Comparison of ENCODE assay signal across 17 cellular contexts in genomic region chr20:41293269-41294037, GRCh38. TPM values are rescaled to one million over a fixed set of nuclear protein-coding genes. Genes with fewer than 3 reads are reported as not detected.
DNase-seq lines count a peak whose midpoint lies in the region; ATAC-seq and TF ChIP-seq lines count a peak whose summit lies in the region.
"Had no signal": no experiment of that assay in that cellular context is flagged by ENCODE, and none has a peak within 500 bp of the region (broad histone marks: within the 10 kb centered on the region; RNA-seq: fewer than 3 reads in every experiment).

No MANE protein-coding gene starts in this region.

- H3K27ac ChIP-seq in caudate nucleus (ENCODE audit: low read depth, low read length) (peak overlapping the region; percentile 18), layer of hippocampus (ENCODE audit: low read depth, low read length) (peak overlapping the region; percentile 57), temporal lobe (ENCODE audit: low read depth, low read length) (peak overlapping the region; percentile 48), H9 (ENCODE audit: insufficient read length, low read depth, low read length) (no peak overlapping the region)
- H3K27ac ChIP-seq: ascending aorta, upper lobe of right lung had no signal

- H3K9ac ChIP-seq in H9 (ENCODE audit: extremely low read depth, insufficient read length, low read length): no peak overlapping the region

- no peaks in the 10 kb centered on the region for H4K20me1 ChIP-seq in H9 (ENCODE audit: control insufficient read depth, insufficient read depth, insufficient read length)

- H3K56ac ChIP-seq in H9 (ENCODE audit: insufficient read length, low read depth, low read length): no peak overlapping the region

- no peak overlapping the region for H3K23ac ChIP-seq in H9 (ENCODE audit: insufficient read length, low read depth, low read length)

- H3K18ac ChIP-seq in H9 (ENCODE audit: insufficient read length, low read depth, low read length): no peak overlapping the region

- peak overlapping the region; percentile 34 for H3K4me3 Mint-ChIP-seq in HFFc6
- H3K4me3 Mint-ChIP-seq in T-cell: no peak overlapping the region
- no peak overlapping the region for H3K4me3 Mint-ChIP-seq in H9
- H3K4me3 Mint-ChIP-seq: activated CD4-positive, alpha-beta memory T cell treated with anti-CD3 and anti-CD28 coated beads, Interleukin-2, amount 10 ng/mL, durations not matched to agents 7 days and 5 days; CD4-positive, alpha-beta memory T cell; effector memory CD8-positive, alpha-beta T cell had no signal

- H2BK120ac ChIP-seq in H9 (ENCODE audit: low read depth, low read length, poor library complexity, severe bottlenecking): no peak overlapping the region

- H2BK15ac ChIP-seq in H9 (ENCODE audit: low read depth, low read length): no peak overlapping the region

- H3K9me3 Mint-ChIP-seq in HFFc6 (no peaks in the 10 kb centered on the region), T-cell (no peaks in the 10 kb centered on the region), H9 (no peaks in the 10 kb centered on the region)
- H3K9me3 Mint-ChIP-seq: activated CD4-positive, alpha-beta memory T cell treated with anti-CD3 and anti-CD28 coated beads, Interleukin-2, amount 10 ng/mL, durations not matched to agents 7 days and 5 days; activated T-helper 2 cell treated with anti-CD3 and anti-CD28 coated beads, Interferon-gamma antibody, Interleukin-2, Interleukin-4, amounts not matched to agents 10 μg/mL and 5 μg/mL and 100 μg/mL, durations not matched to agents 14 hours and 24 hours and 36 hours; CD4-positive, alpha-beta memory T cell; effector memory CD8-positive, alpha-beta T cell had no signal

- no peaks in the 10 kb centered on the region for H3K79me2 ChIP-seq in H9 (ENCODE audit: insufficient read depth, low read length)

- no peak overlapping the region for H4K5ac ChIP-seq in H9 (ENCODE audit: insufficient read length, low read depth, low read length)

- no peak overlapping the region for H2BK12ac ChIP-seq in H9 (ENCODE audit: insufficient read length, low read depth, low read length)

- H3K79me1 ChIP-seq in H9 (ENCODE audit: insufficient read depth, low read depth, low read length, poor library complexity, severe bottlenecking): no peaks in the 10 kb centered on the region

- no CpG with 5 or more reads among the region's 2 CpGs for WGBS in H9 (ENCODE audit: extremely low coverage, insufficient read length, low lambda C conversion rate)

- H3T11ph ChIP-seq in H9 (ENCODE audit: low read length): no peak overlapping the region

- TF ChIP-seq CTCF in HFFc6 (IDR thresholded peaks at IDR 0.05): no peak
- no peak for TF ChIP-seq CTCF in H9 (conservative IDR thresholded peaks at IDR 0.05)
- no peak for TF ChIP-seq CTCF in GM13977 (IDR thresholded peaks at IDR 0.05; ENCODE audit: extremely low read depth, insufficient read depth, missing control alignments)

- CTCF ChIA-PET in T-cell (lab: Charles Lee): interaction anchor here (0.5 to 0.7 kb wide), 3 partner anchors 51 to 369 kb away, joined by 3 read pairs; no protein-coding TSS in a partner anchor

- H2AK5ac ChIP-seq in H9 (ENCODE audit: insufficient read length, low read length): no peak overlapping the region

- peak overlapping the region; percentile 66 for H3K27ac Mint-ChIP-seq in HFFc6
- no peak overlapping the region for H3K27ac Mint-ChIP-seq in T-cell
- H3K27ac Mint-ChIP-seq in H9: no peak overlapping the region
- H3K27ac Mint-ChIP-seq: activated CD4-positive, alpha-beta memory T cell treated with anti-CD3 and anti-CD28 coated beads, Interleukin-2, amount 10 ng/mL, durations not matched to agents 7 days and 5 days; activated T-helper 2 cell treated with anti-CD3 and anti-CD28 coated beads, Interferon-gamma antibody, Interleukin-2, Interleukin-4, amounts not matched to agents 10 μg/mL and 5 μg/mL and 100 μg/mL, durations not matched to agents 14 hours and 24 hours and 36 hours; effector memory CD8-positive, alpha-beta T cell had no signal

- POLR2A ChIA-PET in T-cell (lab: Charles Lee): no interaction called here

- H3K27me3 Mint-ChIP-seq in HFFc6 (ENCODE audit: insufficient read depth) (no peaks in the 10 kb centered on the region), T-cell (no peaks in the 10 kb centered on the region), H9 (ENCODE audit: low read depth) (no peaks in the 10 kb centered on the region)
- H3K27me3 Mint-ChIP-seq: activated CD4-positive, alpha-beta memory T cell treated with anti-CD3 and anti-CD28 coated beads, Interleukin-2, amount 10 ng/mL, durations not matched to agents 7 days and 5 days; effector memory CD8-positive, alpha-beta T cell had no signal

- in situ Hi-C loops in GM13977 (cut with MboI; ENCODE audit: low pct_unique_long_range_greater_than_20kb, low sequenced_read_pairs, unreplicated experiment): no loop called here

- no peak overlapping the region for H4K8ac ChIP-seq in H9 (replicated peaks; ENCODE audit: insufficient read length, low read depth, low read length)

- H3K27me3 ChIP-seq in layer of hippocampus (ENCODE audit: control insufficient read depth, insufficient read depth, low read length) (no peaks in the 10 kb centered on the region), H9 (ENCODE audit: insufficient read depth, low read length) (no peaks in the 10 kb centered on the region)
- H3K27me3 ChIP-seq: ascending aorta, heart left ventricle, upper lobe of right lung had no signal

- H3K14ac ChIP-seq in H9 (ENCODE audit: insufficient read depth, low read length): no peak overlapping the region

- H3K4me1 ChIP-seq in H9 (ENCODE audit: insufficient read depth, low read length): peaks cover under 1% of the 10 kb centered on the region; the same call in 1 of the 2 replicates

- no peaks in the 10 kb centered on the region for H3K23me2 ChIP-seq in H9 (ENCODE audit: insufficient read length, low read depth, low read length, poor library complexity, severe bottlenecking)

- H2BK5ac ChIP-seq in H9 (ENCODE audit: insufficient read length, low read length): no peak overlapping the region

- no peaks in the 10 kb centered on the region for H3K9me3 ChIP-seq in H9 (ENCODE audit: control insufficient read depth, low read depth, low read length)
- H3K9me3 ChIP-seq: ascending aorta, heart left ventricle, upper lobe of right lung had no signal

- DNase-seq in HFFc6 (no peak), caudate nucleus (lab: John Stamatoyannopoulos, UW) (peak in 1 of 61 donors; percentile 15), T-cell (no peak), H9 (no peak), GM13977 (ENCODE audit: low spot score) (no peak)
- DNase-seq: activated CD4-positive, alpha-beta memory T cell treated with anti-CD3 and anti-CD28 coated beads, Interleukin-2, amount 10 ng/mL, durations not matched to agents 7 days and 5 days; CD4-positive, alpha-beta memory T cell; effector memory CD8-positive, alpha-beta T cell; NCI-H1092; NCI-H2227 treated with DMSO at 0.1 percent for 48 hours; upper lobe of right lung had no signal

- H3K4me2 ChIP-seq in H9 (ENCODE audit: insufficient read depth, insufficient read length, low read length): no peak overlapping the region

- ATAC-seq in T-cell (replicated peaks in 1 of 4) (no peak), GM18502 (IDR thresholded peaks at IDR 0.05; ENCODE audit: poor library complexity, unreplicated experiment) (no peak)
- ATAC-seq: effector memory CD8-positive, alpha-beta T cell; upper lobe of right lung had no signal

- H4K91ac ChIP-seq in H9 (ENCODE audit: insufficient read length, low read depth, low read length): no peak overlapping the region

- H2AFZ ChIP-seq in H9 (ENCODE audit: low read length): no peak overlapping the region

- H2BK20ac ChIP-seq in H9 (ENCODE audit: low read depth, low read length, poor library complexity, severe bottlenecking): no peak overlapping the region

- no peak overlapping the region for H3K4ac ChIP-seq in H9 (ENCODE audit: low read depth, low read length)

- H3K4me1 Mint-ChIP-seq in HFFc6 (ENCODE audit: low read depth) (peaks cover 71% of the 10 kb centered on the region), T-cell (peaks cover 0 to 2% (median 0%) of the 10 kb centered on the region in 3 donors), H9 (peaks cover 22 to 23% of the 10 kb centered on the region in 2 experiments)
- H3K4me1 Mint-ChIP-seq: activated CD4-positive, alpha-beta memory T cell treated with anti-CD3 and anti-CD28 coated beads, Interleukin-2, amount 10 ng/mL, durations not matched to agents 7 days and 5 days; CD4-positive, alpha-beta memory T cell had no signal

- H3K36me3 Mint-ChIP-seq in HFFc6 (ENCODE audit: low read depth): no peaks in the 10 kb centered on the region; the same call in 1 of the 2 replicates
- no peaks in the 10 kb centered on the region for H3K36me3 Mint-ChIP-seq in T-cell
- H3K36me3 Mint-ChIP-seq in H9 (ENCODE audit: insufficient read depth in 1 of 3, low read depth in 3 of 3): no peaks in the 10 kb centered on the region
- H3K36me3 Mint-ChIP-seq: CD4-positive, alpha-beta memory T cell had no signal

RNA-seq across cellular contexts. Expression of gene ZHX3, which starts 24.1 kb away (rescaled TPM):
- total RNA-seq in HFFc6 (2021; fragmentation: NEBNext Ultra II Directional; extraction: Animal tissue kit (Norgen Biotek cat#: 25700)): 10 to 100 TPM; 64.1 to 80.1 (median 72.0) TPM
- total RNA-seq in temporal lobe: 28.5 TPM
- total RNA-seq in T-cell: 10 to 100 TPM in 3 of 5 donors, 1 to 10 TPM in 2; 7.0 to 11.1 (median 10.5) TPM
- total RNA-seq in H9 (2021): 2.9 and 4.4 TPM in 2 replicates

RNA-seq across cellular contexts. Expression of gene LPIN3, which starts 47.2 kb away (rescaled TPM):
- total RNA-seq in HFFc6 (2021; fragmentation: NEBNext Ultra II Directional; extraction: Animal tissue kit (Norgen Biotek cat#: 25700)): 10 to 100 TPM; 11.9 to 14.2 (median 13.2) TPM
- total RNA-seq in temporal lobe: 0.49 TPM
- under 1 TPM; 0.16 to 0.80 (median 0.46) TPM for total RNA-seq in T-cell
- total RNA-seq in H9 (2021): 3.8 and 4.2 TPM in 2 replicates
